In genomic region chr12:120224304-120225199, GRCh38 we compare ENCODE assay signal across 9 cellular contexts. TPM values are rescaled to one million over a fixed set of nuclear protein-coding genes. Genes with fewer than 3 reads are reported as not detected.
DNase-seq lines count a peak whose midpoint lies in the region; ATAC-seq, FAIRE-seq and TF ChIP-seq lines count a peak whose summit lies in the region.
"Had no signal": no experiment of that assay in that cellular context is flagged by ENCODE, and none has a peak within 500 bp of the region (broad histone marks: within the 10 kb centered on the region; RNA-seq: fewer than 3 reads in every experiment).

No MANE protein-coding gene starts in this region.

- no peak for TF ChIP-seq CTCF in esophagus squamous epithelium (IDR thresholded peaks at IDR 0.05)

- H3K9me3 ChIP-seq in esophagus squamous epithelium, result no peaks in the 10 kb centered on the region

- in situ Hi-C loops in KBM-7 (cut with MboI; ENCODE audit: low pct_unique_long_range_greater_than_20kb, low sequenced_read_pairs), result no loop called here

- H3K9ac ChIP-seq in rectal smooth muscle tissue (ENCODE audit: low read length), result no peak overlapping the region

- FAIRE-seq in GM12891 (lab: Jason Lieb, UNC), result no peak

- H3K27ac ChIP-seq in esophagus squamous epithelium (peak overlapping the region; percentile 63 to 79 (median 69)), rectal smooth muscle tissue (ENCODE audit: low read depth, low read length) (peak overlapping the region; percentile 65)
- H3K27ac ChIP-seq: HL-60 had no signal

- peak overlapping the region; percentile 9 to 40 (median 31) for H3K4me3 ChIP-seq in esophagus squamous epithelium
- H3K4me3 ChIP-seq in rectal smooth muscle tissue (ENCODE audit: low read length), result peak overlapping the region; percentile 57

- peaks cover 35 to 59% (median 49%) of the 10 kb centered on the region in 3 donors for H3K4me1 ChIP-seq in esophagus squamous epithelium
- H3K4me1 ChIP-seq in rectal smooth muscle tissue (ENCODE audit: control insufficient read depth, insufficient read depth, low read length), result peaks cover 27% of the 10 kb centered on the region

- 21% methylated on average over 5 of the region's 25 CpGs; no CpG with 5 or more reads in 1 of the 2 donors for WGBS in esophagus squamous epithelium, 2 donors

- ATAC-seq in HG02759 (IDR thresholded peaks at IDR 0.05; ENCODE audit: unreplicated experiment) (no peak), HG03457 (IDR thresholded peaks at IDR 0.05; ENCODE audit: unreplicated experiment) (no peak)

- no peak for TF ChIP-seq POLR2A in GM12891 (IDR thresholded peaks at IDR 0.05; ENCODE audit: low read depth, low read length)
- TF ChIP-seq POLR2A in esophagus squamous epithelium (IDR thresholded peaks at IDR 0.05), result peak in 1 of 4 donors; percentile 26

- H3K36me3 ChIP-seq in esophagus squamous epithelium (peaks cover 20 to 62% (median 36%) of the 10 kb centered on the region in 3 donors), rectal smooth muscle tissue (ENCODE audit: control insufficient read depth, insufficient read depth, low read length) (peaks cover 38% of the 10 kb centered on the region)

- H3K27me3 ChIP-seq in esophagus squamous epithelium (no peaks in the 10 kb centered on the region), rectal smooth muscle tissue (ENCODE audit: control insufficient read depth, insufficient read depth, low read length) (no peaks in the 10 kb centered on the region)

- DNase-seq in GM12891 (ENCODE audit: insufficient read length, low spot score) (peak; percentile 47), NCI-H446 (lab: John Stamatoyannopoulos, UW) (peak; percentile 47 to 65), esophagus squamous epithelium (lab: John Stamatoyannopoulos, UW) (no peak), GOT3 (lab: John Stamatoyannopoulos, UW) (no peak), KBM-7 (no peak)

- intact Hi-C loops in esophagus squamous epithelium (cut with DNase I), result no loop called here

TF ChIP-seq in GM12891, 5 proteins besides CTCF, POLR2A, EP300 and RAD21:
- TF ChIP-seq POLR2AphosphoS5 (IDR thresholded peaks at IDR 0.05; ENCODE audit: low read depth, low read length), result no peak
- no peak for TF ChIP-seq TAF1 (IDR thresholded peaks at IDR 0.05; ENCODE audit: low read depth, low read length)
- TF ChIP-seq SPI1 (IDR thresholded peaks at IDR 0.05; ENCODE audit: low read depth, low read length), result no peak
- TF ChIP-seq POU2F2 (IDR thresholded peaks at IDR 0.05; ENCODE audit: low read depth, low read length), result no peak
- no peak for TF ChIP-seq PAX5 (IDR thresholded peaks at IDR 0.05; ENCODE audit: insufficient read depth, low read length, severe bottlenecking)

RNA-seq across cellular contexts. Expression of gene RPLP0, which starts 23.6 kb away (rescaled TPM):
- polyA plus RNA-seq in GM12891 (2012; ENCODE audit: low read depth, missing spikeins), result 5,981 TPM
- total RNA-seq in esophagus squamous epithelium, result 1,000 to 10,000 TPM; 3,136 to 5,114 (median 4,044) TPM

RNA-seq across cellular contexts. Expression of gene GCN1, which starts 30.0 kb away (rescaled TPM):
- 39.6 TPM for polyA plus RNA-seq in GM12891 (2012; ENCODE audit: low read depth, missing spikeins)
- total RNA-seq in esophagus squamous epithelium, result 100 to 1,000 TPM in 1 of 4 donors, 10 to 100 TPM in 3; 39.5 to 117 (median 63.7) TPM

RNA-seq across cellular contexts. Expression of gene PXN, which starts 41.0 kb away (rescaled TPM):
- 17.6 TPM for polyA plus RNA-seq in GM12891 (2012; ENCODE audit: low read depth, missing spikeins)
- total RNA-seq in esophagus squamous epithelium, result 10 to 100 TPM; 18.2 to 44.4 (median 21.4) TPM

Comparison
In these comparisons a context has a peak if more than half of its experiments do, and no peak if none do; other contexts are left out.
1. DNase-seq: peak in GM12891 (single experiment) and NCI-H446 (2 of 2); none in esophagus squamous epithelium (single experiment), GOT3 (single experiment) and KBM-7 (single experiment).